In genomic region chrX:55716937-55717336, GRCh38 we compare ENCODE assay signal across 8 cellular contexts. TPM values are rescaled to one million over a fixed set of nuclear protein-coding genes. Genes with fewer than 3 reads are reported as not detected.
DNase-seq lines count a peak whose midpoint lies in the region; ATAC-seq and TF ChIP-seq lines count a peak whose summit lies in the region.

No MANE protein-coding gene starts in this region.

- DNase-seq in GM23248 (no peak), SK-N-MC (ENCODE audit: low read depth, low spot score) (no peak), esophagus squamous epithelium (lab: John Stamatoyannopoulos, UW) (no peak), gastrocnemius medialis (no peak), left lobe of liver (ENCODE audit: low spot score) (no peak), GM19240 (ENCODE audit: insufficient read length, low spot score) (no peak), NCI-H1048 (lab: John Stamatoyannopoulos, UW) (no peak)

- no peaks in the 10 kb centered on the region for H4K20me1 ChIP-seq in GM23248 (ENCODE audit: insufficient read depth)

- ATAC-seq in gastrocnemius medialis: no peak
- no peak for ATAC-seq in left lobe of liver
- ATAC-seq in HG03139 (IDR thresholded peaks at IDR 0.05; ENCODE audit: unreplicated experiment): no peak

- in situ Hi-C loops in GM23248 (cut with MboI): no loop called here
- in situ Hi-C loops in gastrocnemius medialis (cut with MboI; ENCODE audit: low sequenced_read_pairs in 4 of 4): loop anchor here (25.0 kb wide), 5 partner anchors 105 to 1080 kb away; partner anchors contain the start of genes FOXR2 (in 1 of the 4), NBDY (in 1 of the 4) and USP51 (in 1 of the 4)

- intact Hi-C loops in esophagus squamous epithelium (cut with DNase I): no loop called here
- intact Hi-C loops in gastrocnemius medialis (cut with DNase I; ENCODE audit: low total_unique reads): loop anchor here (5.0 kb wide), 2 partner anchors 715 to 1275 kb away; partner anchors contain the start of genes APEX2 and TSR2

- H3K9me3 ChIP-seq in GM23248 (ENCODE audit: low read depth) (no peaks in the 10 kb centered on the region), SK-N-MC (ENCODE audit: low read depth, low read length) (no peaks in the 10 kb centered on the region), esophagus squamous epithelium (no peaks in the 10 kb centered on the region), gastrocnemius medialis (no peaks in the 10 kb centered on the region)

- no peaks in the 10 kb centered on the region for H3K36me3 ChIP-seq in GM23248 (ENCODE audit: low read depth)
- peaks cover 4% of the 10 kb centered on the region; the same call in 1 of the 2 replicates for H3K36me3 ChIP-seq in SK-N-MC (ENCODE audit: insufficient read depth, low read length)
- peaks cover 0 to 2% (median 0%) of the 10 kb centered on the region in 3 donors for H3K36me3 ChIP-seq in esophagus squamous epithelium
- no peaks in the 10 kb centered on the region for H3K36me3 ChIP-seq in gastrocnemius medialis

- TF ChIP-seq CTCF in esophagus squamous epithelium (IDR thresholded peaks at IDR 0.05): no peak
- TF ChIP-seq CTCF in gastrocnemius medialis (IDR thresholded peaks at IDR 0.05 in 4 of 5, conservative IDR thresholded peaks at IDR 0.05 in 1 of 5): no peak

- H3K4me1 ChIP-seq in GM23248 (ENCODE audit: insufficient read depth) (peaks cover 9% of the 10 kb centered on the region; the same call in 1 of the 2 replicates), esophagus squamous epithelium (peaks cover 0 to 17% (median 0%) of the 10 kb centered on the region in 3 donors), gastrocnemius medialis (peaks cover 5 to 12% of the 10 kb centered on the region in 2 donors)

- WGBS in GM23248 (ENCODE audit: low coverage in 1 of 2, low lambda C conversion rate in 2 of 2, missing lambda C conversion rate in 2 of 2), 2 experiments: 31 to 39% methylated on average over 3 of the region's 3 CpGs
- 4 to 43% methylated on average over 2 to 3 of the region's 3 CpGs for WGBS in esophagus squamous epithelium, 2 donors

- TF ChIP-seq POLR2A in esophagus squamous epithelium (IDR thresholded peaks at IDR 0.05): no peak
- TF ChIP-seq POLR2A in gastrocnemius medialis (IDR thresholded peaks at IDR 0.05): no peak

- H2AFZ ChIP-seq in GM23248: peak overlapping the region; percentile 99

- H3K9ac ChIP-seq in GM23248: peak overlapping the region; percentile 50; the same call in 1 of the 2 replicates
- no peak overlapping the region for H3K9ac ChIP-seq in SK-N-MC (ENCODE audit: insufficient read length)

- no peaks in the 10 kb centered on the region for H3K9me2 ChIP-seq in GM23248 (ENCODE audit: insufficient read depth)

- H3K27ac ChIP-seq in GM23248 (peak overlapping the region; percentile 39), SK-N-MC (peak overlapping the region; percentile 85), esophagus squamous epithelium (peak overlapping the region; percentile 83 to 91 (median 89)), gastrocnemius medialis (peak overlapping the region; percentile 83 to 93 (median 90))

- H3F3A ChIP-seq in GM23248 (ENCODE audit: insufficient read depth): no peaks in the 10 kb centered on the region

- peaks cover 10% of the 10 kb centered on the region for H3K79me2 ChIP-seq in GM23248 (ENCODE audit: insufficient read depth)

- no peaks in the 10 kb centered on the region for H3K27me3 ChIP-seq in GM23248 (replicated peaks; ENCODE audit: insufficient read depth)
- no peaks in the 10 kb centered on the region for H3K27me3 ChIP-seq in esophagus squamous epithelium
- no peaks in the 10 kb centered on the region for H3K27me3 ChIP-seq in gastrocnemius medialis

- peak overlapping the region; percentile 85 for H3K4me2 ChIP-seq in GM23248 (ENCODE audit: unreplicated experiment)

- H3K4me3 ChIP-seq in GM23248: peak overlapping the region; percentile 88
- H3K4me3 ChIP-seq in SK-N-MC: peak overlapping the region; percentile 88
- peak overlapping the region; percentile 49 to 67 (median 60) for H3K4me3 ChIP-seq in esophagus squamous epithelium
- H3K4me3 ChIP-seq in gastrocnemius medialis: peak overlapping the region; percentile 47 to 75 (median 70)

RNA-seq across cellular contexts. Expression of gene RRAGB, which starts 0.6 kb away (rescaled TPM):
- 12.9 and 19.0 TPM in 2 replicates for total RNA-seq in GM23248 (2014; rRNA removed; shearing (Covaris generic))
- 21.3 and 23.9 TPM in 2 replicates for polyA plus RNA-seq in GM23248 (2016; fragmentation: Nextera tagmentation; extraction: Ambion mirVana)
- 10 to 100 TPM in 1 of 4 donors, 1 to 10 TPM in 3; 4.0 to 15.1 (median 6.7) TPM for total RNA-seq in esophagus squamous epithelium
- 10 to 100 TPM in 1 of 4 donors, 1 to 10 TPM in 3; 2.8 to 20.9 (median 7.4) TPM for total RNA-seq in gastrocnemius medialis
- total RNA-seq in left lobe of liver: 4.5 TPM

Comparison
In these comparisons a context has a peak if more than half of its experiments do, and no peak if none do; other contexts are left out.
1. H3K27ac ChIP-seq: peak in every context shown above with its lines; median percentile 90 in gastrocnemius medialis; 89 in esophagus squamous epithelium; 85 in SK-N-MC; 39 in GM23248.